ENCODE assay signal across 1 cellular context in the genomic region with DNA sequence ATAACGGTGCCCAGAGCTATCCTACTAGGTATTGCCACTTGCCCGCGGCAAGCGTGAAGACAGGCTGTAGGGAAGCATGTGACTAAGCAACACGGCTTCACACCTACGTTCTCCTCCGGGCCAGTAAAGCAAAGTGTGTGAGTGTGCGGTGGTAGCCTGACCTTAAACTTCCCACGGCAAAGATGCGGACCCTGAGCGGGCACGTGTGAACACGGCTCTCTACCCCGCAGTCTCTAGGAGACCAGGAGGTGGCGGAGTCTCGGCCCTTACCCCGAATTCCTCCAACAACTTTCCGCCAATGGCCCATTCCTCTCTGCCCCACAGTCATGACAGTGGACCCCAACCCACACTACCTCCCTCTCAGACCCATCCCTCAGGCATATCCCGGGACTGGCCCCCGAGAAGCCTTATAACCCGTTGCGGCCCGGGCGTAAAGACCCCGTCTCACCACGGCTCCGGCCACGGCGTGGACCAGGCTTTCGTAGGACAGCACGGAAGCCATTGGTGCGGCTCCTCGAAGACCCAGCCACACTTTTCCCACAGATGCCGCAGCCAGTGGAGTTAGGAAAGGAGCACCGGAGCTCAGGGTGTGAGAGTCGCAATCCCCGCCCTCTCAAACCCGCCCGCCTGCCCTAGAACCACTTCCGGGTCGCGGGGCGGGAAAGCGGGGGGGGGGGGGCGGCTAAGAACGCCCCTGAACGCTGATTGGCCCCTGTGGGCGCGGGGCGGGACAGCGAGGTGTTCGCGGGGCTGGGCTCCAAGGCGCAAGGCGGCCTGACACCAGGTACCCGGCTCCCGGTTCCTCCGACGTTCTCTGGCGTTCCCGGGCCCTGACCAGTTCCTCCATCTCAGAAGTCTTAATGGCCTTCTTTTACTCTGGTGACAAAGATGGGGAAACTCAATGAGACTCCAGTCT.
TF ChIP-seq lines count a peak whose summit lies in the region.

A gene with protein sequence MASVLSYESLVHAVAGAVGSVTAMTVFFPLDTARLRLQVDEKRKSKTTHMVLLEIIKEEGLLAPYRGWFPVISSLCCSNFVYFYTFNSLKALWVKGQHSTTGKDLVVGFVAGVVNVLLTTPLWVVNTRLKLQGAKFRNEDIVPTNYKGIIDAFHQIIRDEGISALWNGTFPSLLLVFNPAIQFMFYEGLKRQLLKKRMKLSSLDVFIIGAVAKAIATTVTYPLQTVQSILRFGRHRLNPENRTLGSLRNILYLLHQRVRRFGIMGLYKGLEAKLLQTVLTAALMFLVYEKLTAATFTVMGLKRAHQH (minus strand): TSS at position 600 of the 916 bp plus-strand sequence. CDS start 98 bp downstream, at position 502.

TF ChIP-seq in HepG2, 621 proteins besides CTCF, POLR2A, EP300 and RAD21 (continued from another document and continues in another):
- TF ChIP-seq ZNF569 (CRISPR knock-in tag; IDR thresholded peaks at IDR 0.05; ENCODE audit: borderline replicate concordance) = no peak
- no peak for TF ChIP-seq NBN (conservative IDR thresholded peaks at IDR 0.05)
- TF ChIP-seq, protein P1, sequence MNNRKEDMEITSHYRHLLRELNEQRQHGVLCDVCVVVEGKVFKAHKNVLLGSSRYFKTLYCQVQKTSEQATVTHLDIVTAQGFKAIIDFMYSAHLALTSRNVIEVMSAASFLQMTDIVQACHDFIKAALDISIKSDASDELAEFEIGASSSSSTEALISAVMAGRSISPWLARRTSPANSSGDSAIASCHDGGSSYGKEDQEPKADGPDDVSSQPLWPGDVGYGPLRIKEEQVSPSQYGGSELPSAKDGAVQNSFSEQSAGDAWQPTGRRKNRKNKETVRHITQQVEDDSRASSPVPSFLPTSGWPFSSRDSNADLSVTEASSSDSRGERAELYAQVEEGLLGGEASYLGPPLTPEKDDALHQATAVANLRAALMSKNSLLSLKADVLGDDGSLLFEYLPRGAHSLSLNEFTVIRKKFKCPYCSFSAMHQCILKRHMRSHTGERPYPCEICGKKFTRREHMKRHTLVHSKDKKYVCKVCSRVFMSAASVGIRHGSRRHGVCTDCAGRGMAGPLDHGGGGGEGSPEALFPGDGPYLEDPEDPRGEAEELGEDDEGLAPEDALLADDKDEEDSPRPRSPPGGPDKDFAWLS (CRISPR knock-in tag; IDR thresholded peaks at IDR 0.05; ENCODE audit: borderline replicate concordance) = no peak
- TF ChIP-seq NR2F6 (IDR thresholded peaks at IDR 0.05) = no peak
- TF ChIP-seq NR2F6 (CRISPR knock-in tag; IDR thresholded peaks at IDR 0.05) = no peak
- TF ChIP-seq SRSF9 (IDR thresholded peaks at IDR 0.05; ENCODE audit: borderline replicate concordance, insufficient read depth, low read depth, low read length, poor library complexity, severe bottlenecking) = no peak
- TF ChIP-seq HDAC1 (CRISPR knock-in tag; IDR thresholded peaks at IDR 0.05) = peak; percentile 73; the same call in 1 of the 2 replicates
- TF ChIP-seq, protein P2, sequence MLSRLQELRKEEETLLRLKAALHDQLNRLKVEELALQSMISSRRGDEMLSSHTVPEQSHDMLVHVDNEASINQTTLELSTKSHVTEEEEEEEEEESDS (CRISPR knock-in tag; IDR thresholded peaks at IDR 0.05; ENCODE audit: borderline replicate concordance) = no peak
- no peak for TF ChIP-seq ZBTB21 (CRISPR knock-in tag; IDR thresholded peaks at IDR 0.05)
- TF ChIP-seq, protein P3, sequence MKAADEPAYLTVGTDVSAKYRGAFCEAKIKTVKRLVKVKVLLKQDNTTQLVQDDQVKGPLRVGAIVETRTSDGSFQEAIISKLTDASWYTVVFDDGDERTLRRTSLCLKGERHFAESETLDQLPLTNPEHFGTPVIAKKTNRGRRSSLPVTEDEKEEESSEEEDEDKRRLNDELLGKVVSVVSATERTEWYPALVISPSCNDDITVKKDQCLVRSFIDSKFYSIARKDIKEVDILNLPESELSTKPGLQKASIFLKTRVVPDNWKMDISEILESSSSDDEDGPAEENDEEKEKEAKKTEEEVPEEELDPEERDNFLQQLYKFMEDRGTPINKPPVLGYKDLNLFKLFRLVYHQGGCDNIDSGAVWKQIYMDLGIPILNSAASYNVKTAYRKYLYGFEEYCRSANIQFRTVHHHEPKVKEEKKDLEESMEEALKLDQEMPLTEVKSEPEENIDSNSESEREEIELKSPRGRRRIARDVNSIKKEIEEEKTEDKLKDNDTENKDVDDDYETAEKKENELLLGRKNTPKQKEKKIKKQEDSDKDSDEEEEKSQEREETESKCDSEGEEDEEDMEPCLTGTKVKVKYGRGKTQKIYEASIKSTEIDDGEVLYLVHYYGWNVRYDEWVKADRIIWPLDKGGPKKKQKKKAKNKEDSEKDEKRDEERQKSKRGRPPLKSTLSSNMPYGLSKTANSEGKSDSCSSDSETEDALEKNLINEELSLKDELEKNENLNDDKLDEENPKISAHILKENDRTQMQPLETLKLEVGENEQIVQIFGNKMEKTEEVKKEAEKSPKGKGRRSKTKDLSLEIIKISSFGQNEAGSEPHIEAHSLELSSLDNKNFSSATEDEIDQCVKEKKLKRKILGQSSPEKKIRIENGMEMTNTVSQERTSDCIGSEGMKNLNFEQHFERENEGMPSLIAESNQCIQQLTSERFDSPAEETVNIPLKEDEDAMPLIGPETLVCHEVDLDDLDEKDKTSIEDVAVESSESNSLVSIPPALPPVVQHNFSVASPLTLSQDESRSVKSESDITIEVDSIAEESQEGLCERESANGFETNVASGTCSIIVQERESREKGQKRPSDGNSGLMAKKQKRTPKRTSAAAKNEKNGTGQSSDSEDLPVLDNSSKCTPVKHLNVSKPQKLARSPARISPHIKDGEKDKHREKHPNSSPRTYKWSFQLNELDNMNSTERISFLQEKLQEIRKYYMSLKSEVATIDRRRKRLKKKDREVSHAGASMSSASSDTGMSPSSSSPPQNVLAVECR (CRISPR knock-in tag; IDR thresholded peaks at IDR 0.05; ENCODE audit: borderline replicate concordance) = peak; percentile 90
- TF ChIP-seq, protein P4, sequence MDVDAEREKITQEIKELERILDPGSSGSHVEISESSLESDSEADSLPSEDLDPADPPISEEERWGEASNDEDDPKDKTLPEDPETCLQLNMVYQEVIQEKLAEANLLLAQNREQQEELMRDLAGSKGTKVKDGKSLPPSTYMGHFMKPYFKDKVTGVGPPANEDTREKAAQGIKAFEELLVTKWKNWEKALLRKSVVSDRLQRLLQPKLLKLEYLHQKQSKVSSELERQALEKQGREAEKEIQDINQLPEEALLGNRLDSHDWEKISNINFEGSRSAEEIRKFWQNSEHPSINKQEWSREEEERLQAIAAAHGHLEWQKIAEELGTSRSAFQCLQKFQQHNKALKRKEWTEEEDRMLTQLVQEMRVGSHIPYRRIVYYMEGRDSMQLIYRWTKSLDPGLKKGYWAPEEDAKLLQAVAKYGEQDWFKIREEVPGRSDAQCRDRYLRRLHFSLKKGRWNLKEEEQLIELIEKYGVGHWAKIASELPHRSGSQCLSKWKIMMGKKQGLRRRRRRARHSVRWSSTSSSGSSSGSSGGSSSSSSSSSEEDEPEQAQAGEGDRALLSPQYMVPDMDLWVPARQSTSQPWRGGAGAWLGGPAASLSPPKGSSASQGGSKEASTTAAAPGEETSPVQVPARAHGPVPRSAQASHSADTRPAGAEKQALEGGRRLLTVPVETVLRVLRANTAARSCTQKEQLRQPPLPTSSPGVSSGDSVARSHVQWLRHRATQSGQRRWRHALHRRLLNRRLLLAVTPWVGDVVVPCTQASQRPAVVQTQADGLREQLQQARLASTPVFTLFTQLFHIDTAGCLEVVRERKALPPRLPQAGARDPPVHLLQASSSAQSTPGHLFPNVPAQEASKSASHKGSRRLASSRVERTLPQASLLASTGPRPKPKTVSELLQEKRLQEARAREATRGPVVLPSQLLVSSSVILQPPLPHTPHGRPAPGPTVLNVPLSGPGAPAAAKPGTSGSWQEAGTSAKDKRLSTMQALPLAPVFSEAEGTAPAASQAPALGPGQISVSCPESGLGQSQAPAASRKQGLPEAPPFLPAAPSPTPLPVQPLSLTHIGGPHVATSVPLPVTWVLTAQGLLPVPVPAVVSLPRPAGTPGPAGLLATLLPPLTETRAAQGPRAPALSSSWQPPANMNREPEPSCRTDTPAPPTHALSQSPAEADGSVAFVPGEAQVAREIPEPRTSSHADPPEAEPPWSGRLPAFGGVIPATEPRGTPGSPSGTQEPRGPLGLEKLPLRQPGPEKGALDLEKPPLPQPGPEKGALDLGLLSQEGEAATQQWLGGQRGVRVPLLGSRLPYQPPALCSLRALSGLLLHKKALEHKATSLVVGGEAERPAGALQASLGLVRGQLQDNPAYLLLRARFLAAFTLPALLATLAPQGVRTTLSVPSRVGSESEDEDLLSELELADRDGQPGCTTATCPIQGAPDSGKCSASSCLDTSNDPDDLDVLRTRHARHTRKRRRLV (CRISPR knock-in tag; IDR thresholded peaks at IDR 0.05) = no peak
- no peak for TF ChIP-seq ZFP41 (CRISPR knock-in tag; IDR thresholded peaks at IDR 0.05; ENCODE audit: borderline replicate concordance)
- TF ChIP-seq, protein P5, sequence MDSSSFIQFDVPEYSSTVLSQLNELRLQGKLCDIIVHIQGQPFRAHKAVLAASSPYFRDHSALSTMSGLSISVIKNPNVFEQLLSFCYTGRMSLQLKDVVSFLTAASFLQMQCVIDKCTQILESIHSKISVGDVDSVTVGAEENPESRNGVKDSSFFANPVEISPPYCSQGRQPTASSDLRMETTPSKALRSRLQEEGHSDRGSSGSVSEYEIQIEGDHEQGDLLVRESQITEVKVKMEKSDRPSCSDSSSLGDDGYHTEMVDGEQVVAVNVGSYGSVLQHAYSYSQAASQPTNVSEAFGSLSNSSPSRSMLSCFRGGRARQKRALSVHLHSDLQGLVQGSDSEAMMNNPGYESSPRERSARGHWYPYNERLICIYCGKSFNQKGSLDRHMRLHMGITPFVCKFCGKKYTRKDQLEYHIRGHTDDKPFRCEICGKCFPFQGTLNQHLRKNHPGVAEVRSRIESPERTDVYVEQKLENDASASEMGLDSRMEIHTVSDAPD (CRISPR knock-in tag; IDR thresholded peaks at IDR 0.05) = no peak
- TF ChIP-seq, protein P6, sequence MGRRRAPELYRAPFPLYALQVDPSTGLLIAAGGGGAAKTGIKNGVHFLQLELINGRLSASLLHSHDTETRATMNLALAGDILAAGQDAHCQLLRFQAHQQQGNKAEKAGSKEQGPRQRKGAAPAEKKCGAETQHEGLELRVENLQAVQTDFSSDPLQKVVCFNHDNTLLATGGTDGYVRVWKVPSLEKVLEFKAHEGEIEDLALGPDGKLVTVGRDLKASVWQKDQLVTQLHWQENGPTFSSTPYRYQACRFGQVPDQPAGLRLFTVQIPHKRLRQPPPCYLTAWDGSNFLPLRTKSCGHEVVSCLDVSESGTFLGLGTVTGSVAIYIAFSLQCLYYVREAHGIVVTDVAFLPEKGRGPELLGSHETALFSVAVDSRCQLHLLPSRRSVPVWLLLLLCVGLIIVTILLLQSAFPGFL (CRISPR knock-in tag; IDR thresholded peaks at IDR 0.05) = no peak
- no peak for TF ChIP-seq NKX3-1 (CRISPR knock-in tag; IDR thresholded peaks at IDR 0.05)
- TF ChIP-seq KLF11 (CRISPR knock-in tag; IDR thresholded peaks at IDR 0.05) = no peak
- TF ChIP-seq ZBTB20 (CRISPR knock-in tag; IDR thresholded peaks at IDR 0.05; ENCODE audit: borderline replicate concordance, low read depth) = peak; percentile 15; the same call in 1 of the 2 replicates
- TF ChIP-seq, protein P7, sequence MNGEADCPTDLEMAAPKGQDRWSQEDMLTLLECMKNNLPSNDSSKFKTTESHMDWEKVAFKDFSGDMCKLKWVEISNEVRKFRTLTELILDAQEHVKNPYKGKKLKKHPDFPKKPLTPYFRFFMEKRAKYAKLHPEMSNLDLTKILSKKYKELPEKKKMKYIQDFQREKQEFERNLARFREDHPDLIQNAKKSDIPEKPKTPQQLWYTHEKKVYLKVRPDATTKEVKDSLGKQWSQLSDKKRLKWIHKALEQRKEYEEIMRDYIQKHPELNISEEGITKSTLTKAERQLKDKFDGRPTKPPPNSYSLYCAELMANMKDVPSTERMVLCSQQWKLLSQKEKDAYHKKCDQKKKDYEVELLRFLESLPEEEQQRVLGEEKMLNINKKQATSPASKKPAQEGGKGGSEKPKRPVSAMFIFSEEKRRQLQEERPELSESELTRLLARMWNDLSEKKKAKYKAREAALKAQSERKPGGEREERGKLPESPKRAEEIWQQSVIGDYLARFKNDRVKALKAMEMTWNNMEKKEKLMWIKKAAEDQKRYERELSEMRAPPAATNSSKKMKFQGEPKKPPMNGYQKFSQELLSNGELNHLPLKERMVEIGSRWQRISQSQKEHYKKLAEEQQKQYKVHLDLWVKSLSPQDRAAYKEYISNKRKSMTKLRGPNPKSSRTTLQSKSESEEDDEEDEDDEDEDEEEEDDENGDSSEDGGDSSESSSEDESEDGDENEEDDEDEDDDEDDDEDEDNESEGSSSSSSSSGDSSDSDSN (CRISPR knock-in tag; IDR thresholded peaks at IDR 0.05) = peak; percentile 65
- TF ChIP-seq FOXC1 (CRISPR knock-in tag; IDR thresholded peaks at IDR 0.05; ENCODE audit: borderline replicate concordance) = peak; percentile 80; the same call in 1 of the 2 replicates
- peak; percentile 40 for TF ChIP-seq MED8 (CRISPR knock-in tag; IDR thresholded peaks at IDR 0.05; ENCODE audit: insufficient replicate concordance)
- TF ChIP-seq ZNF577 (CRISPR knock-in tag; IDR thresholded peaks at IDR 0.05; ENCODE audit: borderline replicate concordance, low read depth) = no peak
- no peak; the same call in 1 of the 2 replicates for TF ChIP-seq ZNF329 (CRISPR knock-in tag; IDR thresholded peaks at IDR 0.05; ENCODE audit: low read depth)
- TF ChIP-seq, protein P8, sequence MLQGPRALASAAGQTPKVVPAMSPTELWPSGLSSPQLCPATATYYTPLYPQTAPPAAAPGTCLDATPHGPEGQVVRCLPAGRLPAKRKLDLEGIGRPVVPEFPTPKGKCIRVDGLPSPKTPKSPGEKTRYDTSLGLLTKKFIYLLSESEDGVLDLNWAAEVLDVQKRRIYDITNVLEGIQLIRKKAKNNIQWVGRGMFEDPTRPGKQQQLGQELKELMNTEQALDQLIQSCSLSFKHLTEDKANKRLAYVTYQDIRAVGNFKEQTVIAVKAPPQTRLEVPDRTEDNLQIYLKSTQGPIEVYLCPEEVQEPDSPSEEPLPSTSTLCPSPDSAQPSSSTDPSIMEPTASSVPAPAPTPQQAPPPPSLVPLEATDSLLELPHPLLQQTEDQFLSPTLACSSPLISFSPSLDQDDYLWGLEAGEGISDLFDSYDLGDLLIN (CRISPR knock-in tag; IDR thresholded peaks at IDR 0.05; ENCODE audit: borderline replicate concordance) = no peak
- TF ChIP-seq NR2F2 (IDR thresholded peaks at IDR 0.05; ENCODE audit: borderline replicate concordance, low read depth) = no peak
- no peak for TF ChIP-seq NFIB (CRISPR knock-in tag; IDR thresholded peaks at IDR 0.05; ENCODE audit: borderline replicate concordance)
- TF ChIP-seq, protein P9, sequence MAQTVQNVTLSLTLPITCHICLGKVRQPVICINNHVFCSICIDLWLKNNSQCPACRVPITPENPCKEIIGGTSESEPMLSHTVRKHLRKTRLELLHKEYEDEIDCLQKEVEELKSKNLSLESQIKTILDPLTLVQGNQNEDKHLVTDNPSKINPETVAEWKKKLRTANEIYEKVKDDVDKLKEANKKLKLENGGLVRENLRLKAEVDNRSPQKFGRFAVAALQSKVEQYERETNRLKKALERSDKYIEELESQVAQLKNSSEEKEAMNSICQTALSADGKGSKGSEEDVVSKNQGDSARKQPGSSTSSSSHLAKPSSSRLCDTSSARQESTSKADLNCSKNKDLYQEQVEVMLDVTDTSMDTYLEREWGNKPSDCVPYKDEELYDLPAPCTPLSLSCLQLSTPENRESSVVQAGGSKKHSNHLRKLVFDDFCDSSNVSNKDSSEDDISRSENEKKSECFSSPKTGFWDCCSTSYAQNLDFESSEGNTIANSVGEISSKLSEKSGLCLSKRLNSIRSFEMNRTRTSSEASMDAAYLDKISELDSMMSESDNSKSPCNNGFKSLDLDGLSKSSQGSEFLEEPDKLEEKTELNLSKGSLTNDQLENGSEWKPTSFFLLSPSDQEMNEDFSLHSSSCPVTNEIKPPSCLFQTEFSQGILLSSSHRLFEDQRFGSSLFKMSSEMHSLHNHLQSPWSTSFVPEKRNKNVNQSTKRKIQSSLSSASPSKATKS (CRISPR knock-in tag; IDR thresholded peaks at IDR 0.05) = no peak
- no peak for TF ChIP-seq PAF1 (CRISPR knock-in tag; IDR thresholded peaks at IDR 0.05)
- no peak for TF ChIP-seq TCF12 (IDR thresholded peaks at IDR 0.05)
- peak; percentile 83; the same call in 1 of the 2 replicates for TF ChIP-seq TCF12 (CRISPR knock-in tag; IDR thresholded peaks at IDR 0.05)
